Comparison of ENCODE assay signal across 16 cellular contexts in the genomic region with DNA sequence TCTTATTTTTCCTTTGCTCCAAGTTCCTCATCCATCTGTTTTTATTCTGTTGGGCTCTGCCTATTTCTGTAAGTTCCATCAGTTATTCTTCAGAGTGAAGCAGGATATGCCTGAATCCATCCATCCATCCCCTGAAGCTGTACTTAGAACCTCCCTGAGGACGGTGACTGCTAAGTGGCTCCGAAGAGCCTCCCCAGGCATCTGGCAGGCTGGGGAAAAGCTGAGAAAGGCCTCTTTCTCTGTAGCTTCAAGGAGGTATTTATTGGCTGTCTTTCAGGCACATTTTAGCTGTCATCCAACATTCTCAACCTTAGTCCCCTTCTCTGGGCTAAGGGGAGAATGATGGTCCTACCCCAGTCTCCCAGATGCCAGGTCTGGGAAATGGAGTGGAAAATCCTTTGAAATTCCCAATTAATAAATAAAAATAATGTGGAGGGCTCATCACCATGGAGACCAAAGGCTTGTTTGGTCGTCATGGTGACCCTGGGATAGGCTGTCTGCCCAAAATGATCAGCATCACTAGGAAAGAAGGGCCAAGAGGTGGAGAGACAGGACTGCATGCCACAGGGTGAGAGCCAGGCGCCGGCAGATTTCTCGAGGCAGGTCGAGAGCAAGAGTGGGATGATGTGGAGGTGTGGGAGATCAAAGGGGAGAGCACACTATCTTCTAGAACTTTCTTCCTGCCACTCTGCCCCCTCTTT.
DNase-seq lines count a peak whose midpoint lies in the region; ATAC-seq lines count a peak whose summit lies in the region.
"Had no signal": no experiment of that assay in that cellular context is flagged by ENCODE, and none has a peak within 500 bp of the region (broad histone marks: within the 10 kb centered on the region; RNA-seq: fewer than 3 reads in every experiment).

No MANE protein-coding gene starts in this region.

- H3K4me1 ChIP-seq in BLaER1: peaks cover 82% of the 10 kb centered on the region
- H3K4me1 ChIP-seq: Peyer's patch had no signal

- no peaks in the 10 kb centered on the region for H3K27me3 ChIP-seq in BLaER1
- H3K27me3 ChIP-seq: Peyer's patch had no signal

- H3K36me3 ChIP-seq in BLaER1: no peaks in the 10 kb centered on the region
- no peaks in the 10 kb centered on the region for H3K36me3 ChIP-seq in KOPT-K1 (ENCODE audit: insufficient read depth, low read length)
- H3K36me3 ChIP-seq: Peyer's patch, WERI-Rb-1 had no signal

- H3K27ac ChIP-seq in BLaER1: peak overlapping the region; percentile 69
- H3K27ac ChIP-seq in KOPT-K1 (ENCODE audit: low read depth, low read length, poor library complexity, severe bottlenecking): peak overlapping the region; percentile 84
- peak overlapping the region; percentile 65 for H3K27ac ChIP-seq in angular gyrus (ENCODE audit: low read depth, low read length)
- H3K27ac ChIP-seq: Peyer's patch, WERI-Rb-1 had no signal

- peak overlapping the region; percentile 45; the same call in 1 of the 2 replicates for H3K4me3 ChIP-seq in BLaER1
- H3K4me3 ChIP-seq: lung, Peyer's patch had no signal

- peak; percentile 87 for DNase-seq in left kidney (ENCODE audit: low read depth, low spot score)
- DNase-seq in COLO668 (lab: John Stamatoyannopoulos, UW; ENCODE audit: unreplicated experiment): no peak
- DNase-seq in NCI-H2196 (lab: John Stamatoyannopoulos, UW; ENCODE audit: unreplicated experiment): no peak
- DNase-seq: activated naive CD4-positive, alpha-beta T cell; effector memory CD8-positive, alpha-beta T cell; NCI-H526 treated with DMSO at 0.1 percent for 48 hours; Peyer's patch; stimulated activated CD4-positive, alpha-beta T cell treated with anti-CD3 and anti-CD28 coated beads, Interleukin-4, amount 100 ng/mL, for 24 hours; trophoblast cell; WERI-Rb-1 had no signal

- peak overlapping the region; percentile 77 for H3K4me2 ChIP-seq in BLaER1

- H4K20me1 ChIP-seq in BLaER1: no peaks in the 10 kb centered on the region

- H3K9me3 ChIP-seq in BLaER1 (peaks cover 9% of the 10 kb centered on the region; the same call in 1 of the 2 replicates), KOPT-K1 (ENCODE audit: insufficient read depth, low read length, poor library complexity, severe bottlenecking) (peaks cover 11% of the 10 kb centered on the region)

- ATAC-seq in GM18519 (IDR thresholded peaks at IDR 0.05; ENCODE audit: low FRiP score, unreplicated experiment) (no peak), HG02884 (IDR thresholded peaks at IDR 0.05; ENCODE audit: unreplicated experiment) (no peak)
- ATAC-seq: effector memory CD8-positive, alpha-beta T cell had no signal

- H3K9ac ChIP-seq in BLaER1: no peak overlapping the region
